Comparison of ENCODE assay signal across 8 cellular contexts in the genomic region with DNA sequence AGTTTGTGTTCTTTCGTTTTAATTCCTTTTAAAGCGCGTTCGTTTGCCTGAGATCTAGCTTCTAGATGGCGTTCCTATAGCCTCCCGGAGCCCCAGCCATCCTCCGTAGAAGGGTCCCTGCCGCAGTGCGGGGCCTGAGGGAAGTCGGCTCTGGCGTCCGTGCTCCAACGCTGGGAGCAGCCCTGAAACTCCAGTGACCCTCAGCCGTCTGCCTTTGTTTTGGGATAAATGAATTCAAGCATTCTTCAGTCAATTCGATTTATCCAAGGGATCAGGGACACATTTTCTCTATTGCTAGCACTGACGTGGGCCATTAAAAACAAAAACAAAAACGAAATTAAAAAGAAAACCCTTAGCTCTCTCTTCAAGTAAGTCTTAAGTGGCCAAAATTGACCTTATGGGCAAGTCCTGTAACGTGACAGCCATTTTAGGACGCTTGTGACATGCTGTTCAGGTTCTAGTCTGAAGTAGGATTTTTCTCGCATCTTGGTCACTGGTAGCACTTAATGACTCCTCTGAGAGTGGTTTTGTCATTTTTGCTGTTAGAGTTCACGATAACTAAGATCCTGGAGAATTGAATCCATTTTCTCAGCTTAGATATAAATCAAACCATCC. TPM values are rescaled to one million over a fixed set of nuclear protein-coding genes. Genes with fewer than 3 reads are reported as not detected.
DNase-seq lines count a peak whose midpoint lies in the region; ATAC-seq and TF ChIP-seq lines count a peak whose summit lies in the region.

No MANE protein-coding gene starts in this region.

- no peak overlapping the region for H3K4ac ChIP-seq in mesendoderm (ENCODE audit: low read depth, low read length)

- H3K79me2 ChIP-seq in mesendoderm (ENCODE audit: control insufficient read depth, insufficient read depth, low read length) = peaks cover 11% of the 10 kb centered on the region

- ATAC-seq in GM18520 (IDR thresholded peaks at IDR 0.05; ENCODE audit: unreplicated experiment) (peak; percentile 9), HG02973 (IDR thresholded peaks at IDR 0.05; ENCODE audit: unreplicated experiment) (peak; percentile 10), upper lobe of right lung (peak; percentile 18)

- TF ChIP-seq CTCF in BE2C (IDR thresholded peaks at IDR 0.05; ENCODE audit: low read depth, low read length) = no peak
- no peak for TF ChIP-seq CTCF in coronary artery (IDR thresholded peaks at IDR 0.05)
- TF ChIP-seq CTCF in upper lobe of right lung (IDR thresholded peaks at IDR 0.05) = no peak

- H2BK120ac ChIP-seq in mesendoderm (ENCODE audit: low read depth, low read length) = no peak overlapping the region

- intact Hi-C loops in upper lobe of right lung (cut with DNase I) = no loop called here

- no peak overlapping the region for H4K8ac ChIP-seq in mesendoderm (ENCODE audit: low read depth, low read length)

- no CpG with 5 or more reads among the region's 21 CpGs for WGBS in mesendoderm (ENCODE audit: extremely low coverage, insufficient coverage, low lambda C conversion rate)

- peak overlapping the region; percentile 15 for H3K23ac ChIP-seq in mesendoderm (ENCODE audit: low read length)

- H3K4me3 ChIP-seq in BE2C (ENCODE audit: low read depth, low read length) (peak overlapping the region; percentile 67), coronary artery (peak overlapping the region; percentile 96), mesendoderm (ENCODE audit: low read length) (peak overlapping the region; percentile 81), upper lobe of right lung (peak overlapping the region; percentile 86)

- H4K5ac ChIP-seq in mesendoderm (ENCODE audit: low read length) = peak overlapping the region; percentile 1

- H2BK15ac ChIP-seq in mesendoderm (replicated peaks; ENCODE audit: low read depth) = no peak overlapping the region

- H3K36me3 ChIP-seq in BE2C (no peaks in the 10 kb centered on the region), mesendoderm (ENCODE audit: control insufficient read depth, insufficient read depth, low read length) (no peaks in the 10 kb centered on the region), upper lobe of right lung (peaks cover 3% of the 10 kb centered on the region)

- H3K56ac ChIP-seq in mesendoderm (ENCODE audit: low read length) = peak overlapping the region; percentile 86

- H2BK5ac ChIP-seq in mesendoderm (ENCODE audit: low read length) = no peak overlapping the region

- H3K27me3 ChIP-seq in BE2C (no peaks in the 10 kb centered on the region), mesendoderm (ENCODE audit: insufficient read depth, low read length, poor library complexity) (no peaks in the 10 kb centered on the region), upper lobe of right lung (no peaks in the 10 kb centered on the region)

- no peak overlapping the region for H2AK5ac ChIP-seq in mesendoderm (ENCODE audit: low read length)

- H3K18ac ChIP-seq in mesendoderm (ENCODE audit: low read length) = no peak overlapping the region

- H3K9ac ChIP-seq in mesendoderm (ENCODE audit: low read length) = peak overlapping the region; percentile 85

- no peaks in the 10 kb centered on the region for H3K4me1 ChIP-seq in BE2C
- H3K4me1 ChIP-seq in mesendoderm (ENCODE audit: control insufficient read depth, low read depth, low read length) = no peaks in the 10 kb centered on the region
- peaks cover 21% of the 10 kb centered on the region for H3K4me1 ChIP-seq in upper lobe of right lung

- no peaks in the 10 kb centered on the region for H3K9me3 ChIP-seq in BE2C
- H3K9me3 ChIP-seq in upper lobe of right lung = no peaks in the 10 kb centered on the region

- peak overlapping the region; percentile 55 for H3K4me2 ChIP-seq in mesendoderm (ENCODE audit: low read length)

- DNase-seq in BE2C (no peak), OCI-M1 (lab: John Stamatoyannopoulos, UW) (peak; percentile 85), coronary artery (ENCODE audit: low spot score) (no peak), mesendoderm (no peak), upper lobe of right lung (no peak), DMS114 treated with DMSO at 0.1 percent for 48 hours (lab: John Stamatoyannopoulos, UW; ENCODE audit: unreplicated experiment) (no peak)

- peaks cover 4% of the 10 kb centered on the region for H3K79me1 ChIP-seq in mesendoderm (ENCODE audit: low read length)

- H3K27ac ChIP-seq in coronary artery (peak overlapping the region; percentile 87 to 89), mesendoderm (ENCODE audit: low read depth, low read length) (peak overlapping the region; percentile 13), upper lobe of right lung (peak overlapping the region; percentile 83)

RNA-seq across cellular contexts. Expression of gene HSPA13, which starts 0.8 kb away (rescaled TPM):
- polyA plus RNA-seq in BE2C (2012; ENCODE audit: insufficient read depth, insufficient read length, low read depth) = 23.8 TPM
- polyA plus RNA-seq in mesendoderm (2013, experiment 1 of 2) = 22.8 TPM
- polyA plus RNA-seq in mesendoderm (2013, experiment 2 of 2) = 22.7 TPM
- total RNA-seq in upper lobe of right lung = 24.9 TPM

Comparison
In these comparisons a context has a peak if more than half of its experiments do, and no peak if none do; other contexts are left out.
1. H3K27ac ChIP-seq: peak in every context shown above with its lines; median percentile 88 in coronary artery; 83 in upper lobe of right lung; 13 in mesendoderm.